In the genomic region with DNA sequence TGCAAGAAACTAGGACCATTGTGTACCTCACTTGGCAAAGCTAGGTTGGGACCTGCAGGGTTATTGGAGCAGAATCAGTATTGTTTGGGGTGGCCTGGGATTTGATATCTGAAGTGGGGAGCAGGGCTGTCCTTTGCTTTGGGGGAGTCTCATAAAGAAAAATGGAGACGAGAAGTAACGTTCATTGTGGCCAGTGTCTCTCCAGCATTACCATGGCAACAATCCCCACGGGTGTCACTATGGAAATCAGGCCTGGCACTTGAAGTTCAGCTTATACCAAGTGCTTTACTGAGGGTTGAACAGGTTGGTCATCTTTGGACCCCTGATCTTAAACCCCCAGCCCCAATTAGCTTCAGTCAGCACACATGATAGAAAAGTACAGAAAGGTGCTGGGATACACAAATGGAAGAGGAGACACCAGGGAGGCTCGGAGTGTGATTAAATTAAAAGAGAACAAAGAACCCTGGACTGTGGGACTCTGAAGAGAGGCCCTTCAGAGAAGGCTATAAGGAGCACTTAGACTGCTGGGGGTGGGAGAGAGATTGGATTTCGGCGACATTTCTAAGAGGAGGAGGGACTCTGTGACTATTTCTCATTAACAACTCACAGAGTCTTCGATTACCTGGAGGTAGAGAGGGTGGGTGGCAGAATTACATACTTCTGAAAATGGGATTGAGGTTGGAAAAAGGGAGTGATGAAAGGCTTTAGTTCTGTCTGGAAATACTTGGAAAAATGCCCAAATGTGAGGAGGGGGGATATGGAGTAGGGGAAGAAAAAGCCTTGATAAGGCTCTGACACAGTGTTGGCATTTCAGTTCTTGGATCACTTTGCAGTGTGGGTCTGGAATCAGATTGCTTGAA, we compare ENCODE assay signal across 25 cellular contexts. TPM values are rescaled to one million over a fixed set of nuclear protein-coding genes. Genes with fewer than 3 reads are reported as not detected.
DNase-seq lines count a peak whose midpoint lies in the region; ATAC-seq and TF ChIP-seq lines count a peak whose summit lies in the region.
"Had no signal": no experiment of that assay in that cellular context is flagged by ENCODE, and none has a peak within 500 bp of the region (broad histone marks: within the 10 kb centered on the region; RNA-seq: fewer than 3 reads in every experiment).

No MANE protein-coding gene starts in this region.

- H3K9me3 Mint-ChIP-seq in neural crest cell = no peaks in the 10 kb centered on the region
- H3K9me3 Mint-ChIP-seq: activated naive CD4-positive, alpha-beta T cell treated with anti-CD3 and anti-CD28 coated beads for 36 hours; activated T-cell treated with anti-CD3 and anti-CD28 coated beads, Interleukin-2, amount 50 U/mL, for 4 hours; CD4-positive, alpha-beta T cell; dendritic cell treated with granulocyte-macrophage colony-stimulating factor and Interleukin-4, amounts not matched to agents 40 ng/mL and 50 ng/mL, for 4 days; naive thymus-derived CD8-positive, alpha-beta T cell; T-cell had no signal

- no peak overlapping the region for H3K4me3 ChIP-seq in BLaER1 treated with 17β-estradiol and CSF1 and Interleukin-3, amounts not matched to agents 10 nM and 100 nM
- H3K4me3 ChIP-seq: cardiac muscle cell, HAP-1, heart left ventricle, sigmoid colon, upper lobe of right lung had no signal

- H3K36me3 Mint-ChIP-seq in neural crest cell (ENCODE audit: low read depth) = no peaks in the 10 kb centered on the region
- H3K36me3 Mint-ChIP-seq: naive thymus-derived CD8-positive, alpha-beta T cell; T-cell had no signal

- H3K9ac ChIP-seq in BLaER1 treated with 17β-estradiol and CSF1 and Interleukin-3, amounts not matched to agents 10 nM and 100 nM = peak overlapping the region in 3 of 11 experiments; percentile 26 to 40 (median 36); a peak in 3 of 22 replicates

- H3K27ac ChIP-seq in BLaER1 treated with 17β-estradiol and CSF1 and Interleukin-3, amounts not matched to agents 10 nM and 100 nM = no peak overlapping the region
- H3K27ac ChIP-seq: cardiac muscle cell, heart left ventricle, sigmoid colon, upper lobe of right lung had no signal

- peak overlapping the region; percentile 11 to 86 (median 62); a peak in 19 of 22 replicates for H3K4me2 ChIP-seq in BLaER1 treated with 17β-estradiol and CSF1 and Interleukin-3, amounts not matched to agents 10 nM and 100 nM

- no peaks in the 10 kb centered on the region for H3K9me3 ChIP-seq in BLaER1 treated with 17β-estradiol and CSF1 and Interleukin-3, amounts not matched to agents 10 nM and 100 nM (replicated peaks in 1 of 11)
- H3K9me3 ChIP-seq: HAP-1, heart left ventricle, sigmoid colon, upper lobe of right lung had no signal

- peak overlapping the region; percentile 73 for H3K27ac Mint-ChIP-seq in neural crest cell (ENCODE audit: unreplicated experiment)
- H3K27ac Mint-ChIP-seq: activated naive CD4-positive, alpha-beta T cell treated with anti-CD3 and anti-CD28 coated beads for 36 hours; CD4-positive, alpha-beta T cell; dendritic cell treated with granulocyte-macrophage colony-stimulating factor and Interleukin-4, amounts not matched to agents 40 ng/mL and 50 ng/mL, for 4 days; naive thymus-derived CD8-positive, alpha-beta T cell; T-cell had no signal

- H3K27me3 ChIP-seq in BLaER1 treated with 17β-estradiol and CSF1 and Interleukin-3, amounts not matched to agents 10 nM and 100 nM = peaks cover 31 to 44% (median 34%) of the 10 kb centered on the region in 11 experiments

- no peak for TF ChIP-seq CTCF in neural crest cell (conservative IDR thresholded peaks at IDR 0.05)

- H3K27me3 Mint-ChIP-seq in neural crest cell (ENCODE audit: low read depth) = peaks cover 57% of the 10 kb centered on the region

- peaks cover 29% of the 10 kb centered on the region for H3K4me1 Mint-ChIP-seq in neural crest cell

- H3K4me1 ChIP-seq in BLaER1 treated with 17β-estradiol and CSF1 and Interleukin-3, amounts not matched to agents 10 nM and 100 nM = peaks cover 0 to 17% (median 15%) of the 10 kb centered on the region in 10 experiments; a peak in 16 of 20 replicates
- H3K4me1 ChIP-seq: HAP-1 had no signal

- peak overlapping the region; percentile 80 for H3K4me3 Mint-ChIP-seq in neural crest cell
- H3K4me3 Mint-ChIP-seq: activated naive CD4-positive, alpha-beta T cell treated with anti-CD3 and anti-CD28 coated beads for 36 hours; activated T-cell treated with anti-CD3 and anti-CD28 coated beads, Interleukin-2, amount 50 U/mL, for 4 hours; CD4-positive, alpha-beta T cell; dendritic cell treated with granulocyte-macrophage colony-stimulating factor and Interleukin-4, amounts not matched to agents 40 ng/mL and 50 ng/mL, for 4 days; naive thymus-derived CD8-positive, alpha-beta T cell; T-cell had no signal

- no peaks in the 10 kb centered on the region; a peak in 1 of 22 replicates for H4K20me1 ChIP-seq in BLaER1 treated with 17β-estradiol and CSF1 and Interleukin-3, amounts not matched to agents 10 nM and 100 nM

- DNase-seq in NCI-H1417 (lab: John Stamatoyannopoulos, UW) = peak; percentile 69 to 93 (median 90)
- DNase-seq in NCI-H526 treated with DMSO at 0.1 percent for 48 hours (lab: John Stamatoyannopoulos, UW) = peak; percentile 56
- DNase-seq in neural crest cell (ENCODE audit: low read depth, low spot score) = no peak
- no peak for DNase-seq in HT-29 (ENCODE audit: low spot score)
- DNase-seq in A172 (ENCODE audit: low spot score) = no peak
- DNase-seq: activated CD4-positive, alpha-beta T cell treated with anti-CD3 and anti-CD28 coated beads for 1 hour; activated CD8-positive, alpha-beta memory T cell treated with anti-CD3 and anti-CD28 coated beads for 24 hours; activated naive CD4-positive, alpha-beta T cell treated with anti-CD3 and anti-CD28 coated beads for 36 hours; activated T-cell treated with anti-CD3 and anti-CD28 coated beads, Interleukin-2, amount 50 U/mL, for 4 hours; CD4-positive, alpha-beta T cell; heart left ventricle; left cardiac atrium; naive thymus-derived CD8-positive, alpha-beta T cell; NCI-H2081; posterior cingulate gyrus; Right ventricle myocardium superior; sigmoid colon; T-cell had no signal

- no peak for ATAC-seq in GM21381 (IDR thresholded peaks at IDR 0.05; ENCODE audit: unreplicated experiment)
- ATAC-seq: activated T-cell treated with anti-CD3 and anti-CD28 coated beads, Interleukin-2, amount 50 U/mL, for 4 hours; heart left ventricle; left cardiac atrium; naive thymus-derived CD8-positive, alpha-beta T cell; T-cell; upper lobe of right lung had no signal

- H3K36me3 ChIP-seq in BLaER1 treated with 17β-estradiol and CSF1 and Interleukin-3, amounts not matched to agents 10 nM and 100 nM = no peaks in the 10 kb centered on the region
- H3K36me3 ChIP-seq: cardiac muscle cell, HAP-1, heart left ventricle, sigmoid colon, upper lobe of right lung had no signal

RNA-seq across cellular contexts. Expression of a gene that starts 3.7 kb away (rescaled TPM):
- 16.9 and 20.8 TPM in 2 replicates for total RNA-seq in neural crest cell
- total RNA-seq in HT-29 (2014; rRNA removed; shearing (Covaris generic)) = not detected in 2 replicates
- total RNA-seq in A172 (2014; rRNA removed; shearing (Covaris generic)) = 0.36 and 0.67 TPM in 2 replicates
- total RNA-seq: PC-3 had no signal

RNA-seq across cellular contexts. Expression of a gene that starts 6.6 kb away (rescaled TPM):
- total RNA-seq in neural crest cell = 133 and 138 TPM in 2 replicates
- total RNA-seq in HT-29 (2014; rRNA removed; shearing (Covaris generic)) = 58.6 and 62.3 TPM in 2 replicates
- 133 and 149 TPM in 2 replicates for total RNA-seq in A172 (2014; rRNA removed; shearing (Covaris generic))

RNA-seq across cellular contexts. Expression of a gene that starts 30.9 kb away (rescaled TPM):
- 90.4 and 91.3 TPM in 2 replicates for total RNA-seq in neural crest cell
- total RNA-seq in HT-29 (2014; rRNA removed; shearing (Covaris generic)) = 18.0 and 23.0 TPM in 2 replicates
- 2.3 and 11.8 TPM in 2 replicates for total RNA-seq in A172 (2014; rRNA removed; shearing (Covaris generic))

RNA-seq across cellular contexts. Expression of a gene that starts 33.3 kb away (rescaled TPM):
- total RNA-seq in neural crest cell = 14.1 and 15.0 TPM in 2 replicates
- total RNA-seq in HT-29 (2014; rRNA removed; shearing (Covaris generic)) = 26.9 and 39.0 TPM in 2 replicates
- total RNA-seq in A172 (2014; rRNA removed; shearing (Covaris generic)) = 45.3 and 46.9 TPM in 2 replicates

RNA-seq across cellular contexts. Expression of a gene that starts 37.4 kb away (rescaled TPM):
- total RNA-seq in neural crest cell = 15.9 and 17.3 TPM in 2 replicates
- 30.8 and 37.2 TPM in 2 replicates for total RNA-seq in HT-29 (2014; rRNA removed; shearing (Covaris generic))
- total RNA-seq in A172 (2014; rRNA removed; shearing (Covaris generic)) = 42.5 and 54.0 TPM in 2 replicates

Comparison
In these comparisons a context has a peak if more than half of its experiments do, and no peak if none do; other contexts are left out.
1. DNase-seq: peak in NCI-H1417 (3 of 3) and NCI-H526 treated with DMSO at 0.1 percent for 48 hours (single experiment); none in neural crest cell (single experiment), HT-29 (single experiment) and A172 (single experiment).
2. RNA of a gene that starts 3.7 kb away (total RNA-seq): 16.9 to 20.8 TPM in neural crest cell; 0.36 to 0.67 TPM in A172 and not detected in HT-29; every median in the first group is over 10 times any median in the second.